Comparison of ENCODE assay signal across 22 cellular contexts in genomic region chr4:139700568-139700967, GRCh38. TPM values are rescaled to one million over a fixed set of nuclear protein-coding genes. Genes with fewer than 3 reads are reported as not detected.
DNase-seq lines count a peak whose midpoint lies in the region; ATAC-seq and TF ChIP-seq lines count a peak whose summit lies in the region.
"Had no signal": no experiment of that assay in that cellular context is flagged by ENCODE, and none has a peak within 500 bp of the region (broad histone marks: within the 10 kb centered on the region; RNA-seq: fewer than 3 reads in every experiment).

No MANE protein-coding gene starts in this region.

- H4K20me1 ChIP-seq in mammary epithelial cell (ENCODE audit: insufficient read depth, low read length): no peaks in the 10 kb centered on the region
- H4K20me1 ChIP-seq: BLaER1 treated with 17β-estradiol and CSF1 and Interleukin-3, amounts not matched to agents 10 nM and 100 nM had no signal

- peak; percentile 51 to 93 for ATAC-seq in activated T-cell treated with anti-CD3 and anti-CD28 coated beads, Interleukin-2, amount 50 U/mL, for 72 hours (replicated peaks in 1 of 2)
- ATAC-seq in GM21723 (IDR thresholded peaks at IDR 0.05; ENCODE audit: unreplicated experiment): peak; percentile 65
- peak; percentile 83 for ATAC-seq in stimulated activated effector memory CD8-positive, alpha-beta T cell treated with anti-CD3 and anti-CD28 coated beads, Interleukin-12 subunit alpha, Interleukin-12 subunit beta, amount 100 ng/mL, for 72 hours

- 95% methylated on average over 5 of the region's 5 CpGs for WGBS in mammary epithelial cell (ENCODE audit: low coverage, missing lambda C conversion rate)

- intact Hi-C loops in mammary epithelial cell (cut with micrococcal nuclease): no loop called here
- intact Hi-C loops in tibial artery (cut with DNase I; ENCODE audit: low total_unique reads): no loop called here

- no peaks in the 10 kb centered on the region for H3K79me2 ChIP-seq in mammary epithelial cell (ENCODE audit: insufficient read depth, low read length)

- H3K9me3 ChIP-seq in mammary epithelial cell (replicated peaks; ENCODE audit: insufficient read depth, low read length) (no peaks in the 10 kb centered on the region), tibial artery (no peaks in the 10 kb centered on the region)
- H3K9me3 ChIP-seq: Peyer's patch had no signal

- CTCF ChIA-PET in mammary epithelial cell (lab: Charles Lee; ENCODE audit: low non-redundant PET): no interaction called here

- H3K4me3 Mint-ChIP-seq in activated T-cell treated with anti-CD3 and anti-CD28 coated beads, Interleukin-2, amount 50 U/mL, for 72 hours: no peak overlapping the region
- no peak overlapping the region for H3K4me3 Mint-ChIP-seq in activated T-cell treated with anti-CD3 and anti-CD28 coated beads, Interleukin-2, amount 50 U/mL, for 24 hours
- H3K4me3 Mint-ChIP-seq in stimulated activated effector memory CD8-positive, alpha-beta T cell treated with anti-CD3 and anti-CD28 coated beads, Interleukin-12 subunit alpha, Interleukin-12 subunit beta, amount 100 ng/mL, for 72 hours: no peak overlapping the region
- H3K4me3 Mint-ChIP-seq: CD4-positive, alpha-beta T cell; H9 had no signal

- dilution Hi-C loops in mammary epithelial cell (cut with HindIII; ENCODE audit: low sequenced_read_pairs): no loop called here

- no peaks in the 10 kb centered on the region for H3K4me1 ChIP-seq in mammary epithelial cell (ENCODE audit: insufficient read depth, low read length)
- no peaks in the 10 kb centered on the region for H3K4me1 ChIP-seq in tibial artery
- H3K4me1 ChIP-seq: BLaER1 treated with 17β-estradiol and CSF1 and Interleukin-3, amounts not matched to agents 10 nM and 100 nM; Peyer's patch had no signal

- no peak overlapping the region for H3K9ac ChIP-seq in mammary epithelial cell (ENCODE audit: insufficient read depth, low read length)
- H3K9ac ChIP-seq: BLaER1 treated with 17β-estradiol and CSF1 and Interleukin-3, amounts not matched to agents 10 nM and 100 nM; SK-N-SH had no signal

- no peak for DNase-seq in activated T-cell treated with anti-CD3 and anti-CD28 coated beads, Interleukin-2, amount 50 U/mL, for 72 hours
- no peak for DNase-seq in activated T-cell treated with anti-CD3 and anti-CD28 coated beads, Interleukin-2, amount 50 U/mL, for 24 hours
- DNase-seq in RPMI7951 (ENCODE audit: low read depth): peak; percentile 26
- DNase-seq in stimulated activated effector memory CD8-positive, alpha-beta T cell treated with anti-CD3 and anti-CD28 coated beads, Interleukin-12 subunit alpha, Interleukin-12 subunit beta, amount 100 ng/mL, for 72 hours (ENCODE audit: low spot score in 2 of 2): no peak
- no peak for DNase-seq in mammary epithelial cell
- DNase-seq in tibial artery: no peak
- no peak for DNase-seq in AML-193 (lab: John Stamatoyannopoulos, UW)
- DNase-seq: CD4-positive, alpha-beta T cell; H9; NCI-H1092; NCI-H1417 treated with DMSO at 0.1 percent for 48 hours; NCI-H1694 treated with DMSO at 0.1 percent for 48 hours; NCI-H2081; NCI-H2227 treated with DMSO at 0.1 percent for 48 hours; NCI-H526 treated with DMSO at 0.1 percent for 48 hours; OCI-M1; Peyer's patch; SK-N-SH; SW 1271 had no signal

- H3K4me3 ChIP-seq in mammary epithelial cell (replicated peaks in 1 of 3; ENCODE audit: insufficient read depth in 1 of 3, low read depth in 2 of 3, low read length in 3 of 3): no peak overlapping the region
- no peak overlapping the region for H3K4me3 ChIP-seq in tibial artery
- H3K4me3 ChIP-seq: BLaER1 treated with 17β-estradiol and CSF1 and Interleukin-3, amounts not matched to agents 10 nM and 100 nM; Peyer's patch had no signal

- in situ Hi-C loops in mammary epithelial cell (cut with MboI; ENCODE audit: low sequenced_read_pairs in 2 of 2): no loop called here

- no peak overlapping the region for H3K27ac ChIP-seq in mammary epithelial cell (ENCODE audit: insufficient read depth, low read depth, low read length)
- no peak overlapping the region for H3K27ac ChIP-seq in tibial artery
- H3K27ac ChIP-seq: BLaER1 treated with 17β-estradiol and CSF1 and Interleukin-3, amounts not matched to agents 10 nM and 100 nM; HL-60; Peyer's patch had no signal

- H3K27ac Mint-ChIP-seq in activated T-cell treated with anti-CD3 and anti-CD28 coated beads, Interleukin-2, amount 50 U/mL, for 72 hours: peak overlapping the region; percentile 52
- no peak overlapping the region for H3K27ac Mint-ChIP-seq in activated T-cell treated with anti-CD3 and anti-CD28 coated beads, Interleukin-2, amount 50 U/mL, for 24 hours
- no peak overlapping the region for H3K27ac Mint-ChIP-seq in stimulated activated effector memory CD8-positive, alpha-beta T cell treated with anti-CD3 and anti-CD28 coated beads, Interleukin-12 subunit alpha, Interleukin-12 subunit beta, amount 100 ng/mL, for 72 hours
- H3K27ac Mint-ChIP-seq: CD4-positive, alpha-beta T cell; H9 had no signal

- peaks cover 1 to 8% of the 10 kb centered on the region in 2 donors for H3K36me3 Mint-ChIP-seq in activated T-cell treated with anti-CD3 and anti-CD28 coated beads, Interleukin-2, amount 50 U/mL, for 72 hours (ENCODE audit: insufficient read depth in 2 of 2)
- peaks cover 4% of the 10 kb centered on the region for H3K36me3 Mint-ChIP-seq in activated T-cell treated with anti-CD3 and anti-CD28 coated beads, Interleukin-2, amount 50 U/mL, for 24 hours (ENCODE audit: low read depth)
- H3K36me3 Mint-ChIP-seq in stimulated activated effector memory CD8-positive, alpha-beta T cell treated with anti-CD3 and anti-CD28 coated beads, Interleukin-12 subunit alpha, Interleukin-12 subunit beta, amount 100 ng/mL, for 72 hours: no peaks in the 10 kb centered on the region

- no peaks in the 10 kb centered on the region for H3K27me3 Mint-ChIP-seq in activated T-cell treated with anti-CD3 and anti-CD28 coated beads, Interleukin-2, amount 50 U/mL, for 72 hours (ENCODE audit: low read depth)
- H3K27me3 Mint-ChIP-seq in activated T-cell treated with anti-CD3 and anti-CD28 coated beads, Interleukin-2, amount 50 U/mL, for 24 hours: no peaks in the 10 kb centered on the region
- H3K27me3 Mint-ChIP-seq: CD4-positive, alpha-beta T cell had no signal

- no peak overlapping the region for H3K4me2 ChIP-seq in mammary epithelial cell (ENCODE audit: insufficient read depth, low read depth, low read length)
- H3K4me2 ChIP-seq: BLaER1 treated with 17β-estradiol and CSF1 and Interleukin-3, amounts not matched to agents 10 nM and 100 nM; SK-N-SH had no signal

- TF ChIP-seq CTCF in mammary epithelial cell (conservative IDR thresholded peaks at IDR 0.05 in 1 of 2, IDR thresholded peaks at IDR 0.05 in 1 of 2; ENCODE audit: extremely low read depth in 1 of 2, insufficient read depth in 1 of 2, low read depth in 1 of 2, low read length in 2 of 2) (no peak), tibial artery (IDR thresholded peaks at IDR 0.05) (no peak)

- no peak overlapping the region for H2AFZ ChIP-seq in mammary epithelial cell (ENCODE audit: low read depth, low read length)

- no peaks in the 10 kb centered on the region for H3K9me3 Mint-ChIP-seq in activated T-cell treated with anti-CD3 and anti-CD28 coated beads, Interleukin-2, amount 50 U/mL, for 72 hours
- peaks cover 6% of the 10 kb centered on the region for H3K9me3 Mint-ChIP-seq in activated T-cell treated with anti-CD3 and anti-CD28 coated beads, Interleukin-2, amount 50 U/mL, for 24 hours
- H3K9me3 Mint-ChIP-seq in stimulated activated effector memory CD8-positive, alpha-beta T cell treated with anti-CD3 and anti-CD28 coated beads, Interleukin-12 subunit alpha, Interleukin-12 subunit beta, amount 100 ng/mL, for 72 hours: peaks cover 3% of the 10 kb centered on the region

- peaks cover 2% of the 10 kb centered on the region for H3K36me3 ChIP-seq in mammary epithelial cell (ENCODE audit: insufficient read depth, low read length)
- peaks cover 27 to 60% (median 47%) of the 10 kb centered on the region in 3 donors for H3K36me3 ChIP-seq in tibial artery

- no TSS peak for BruUV-seq in mammary epithelial cell (replicated peaks; lab: Mats Ljungman, UMichigan)

- H3K4me1 Mint-ChIP-seq in activated T-cell treated with anti-CD3 and anti-CD28 coated beads, Interleukin-2, amount 50 U/mL, for 72 hours (ENCODE audit: low read depth): no peaks in the 10 kb centered on the region
- H3K4me1 Mint-ChIP-seq in activated T-cell treated with anti-CD3 and anti-CD28 coated beads, Interleukin-2, amount 50 U/mL, for 24 hours (ENCODE audit: low read depth): no peaks in the 10 kb centered on the region
- H3K4me1 Mint-ChIP-seq in stimulated activated effector memory CD8-positive, alpha-beta T cell treated with anti-CD3 and anti-CD28 coated beads, Interleukin-12 subunit alpha, Interleukin-12 subunit beta, amount 100 ng/mL, for 72 hours: no peaks in the 10 kb centered on the region
- H3K4me1 Mint-ChIP-seq: H9 had no signal

- H3K27me3 ChIP-seq in mammary epithelial cell (ENCODE audit: insufficient read depth, low read length) (no peaks in the 10 kb centered on the region), tibial artery (no peaks in the 10 kb centered on the region)
- H3K27me3 ChIP-seq: BLaER1 treated with 17β-estradiol and CSF1 and Interleukin-3, amounts not matched to agents 10 nM and 100 nM; Peyer's patch had no signal

RNA-seq across cellular contexts. Expression of gene MGST2, which starts 34.9 kb away (rescaled TPM):
- total RNA-seq in activated T-cell treated with anti-CD3 and anti-CD28 coated beads, Interleukin-2, amount 50 U/mL, for 72 hours: 10 to 100 TPM in 1 of 2 donors, 1 to 10 TPM in 1; 8.2 to 17.6 TPM
- 8.5 and 11.5 TPM in 2 replicates for total RNA-seq in RPMI7951 (2014; rRNA removed; shearing (Covaris generic))
- total RNA-seq in mammary epithelial cell: 10 to 100 TPM; 14.7 to 15.8 TPM
- 36.6 TPM for polyA plus RNA-seq in mammary epithelial cell
- 18.2 TPM for polyA minus RNA-seq in mammary epithelial cell
